8 cellular contexts compared by ENCODE assay signal in genomic region chr10:31602541-31603244, GRCh38.
DNase-seq lines count a peak whose midpoint lies in the region; ATAC-seq and TF ChIP-seq lines count a peak whose summit lies in the region.

No MANE protein-coding gene starts in this region.

- peak overlapping the region; percentile 2 to 32 for H3K4ac ChIP-seq in mesenchymal stem cell (ENCODE audit: low read depth in 1 of 2, low read length in 2 of 2)

- H3K4me1 ChIP-seq in A673 (ENCODE audit: insufficient read depth, low read length, poor library complexity, severe bottlenecking) = peaks cover 13% of the 10 kb centered on the region
- H3K4me1 ChIP-seq in mesenchymal stem cell (ENCODE audit: control insufficient read depth, insufficient read depth, low read depth, low read length) = peaks cover 11% of the 10 kb centered on the region
- H3K4me1 ChIP-seq in thymus (ENCODE audit: control insufficient read depth, insufficient read depth, low read length) = peaks cover 7% of the 10 kb centered on the region

- POLR2A ChIA-PET in A673 (lab: Charles Lee; ENCODE audit: low non-redundant PET) = interaction anchor here (0.7 to 0.8 kb wide), 2 partner anchors 20 to 42 kb away, joined by 3 to 10 read pairs; no protein-coding TSS in a partner anchor

- peaks cover 3% of the 10 kb centered on the region for H3K36me3 Mint-ChIP-seq in endothelial cell (ENCODE audit: low read depth, unreplicated experiment)

- peak overlapping the region; percentile 98 for H3K9ac ChIP-seq in mesenchymal stem cell (ENCODE audit: low read length)

- H2BK12ac ChIP-seq in mesenchymal stem cell (ENCODE audit: low read length in 2 of 2) = peak overlapping the region; percentile 3 to 85

- peak overlapping the region; percentile 67 for H4K91ac ChIP-seq in mesenchymal stem cell (ENCODE audit: low read length)

- H3K27ac ChIP-seq in A673 (ENCODE audit: low read depth, low read length, poor library complexity, severe bottlenecking) (peak overlapping the region; percentile 69), mesenchymal stem cell (ENCODE audit: low read length, poor library complexity, severe bottlenecking) (no peak overlapping the region), thymus (ENCODE audit: low read depth) (peak overlapping the region; percentile 71)

- no TSS peak for BruUV-seq in A673 (replicated peaks; lab: Mats Ljungman, UMichigan)

- H3K27me3 Mint-ChIP-seq in endothelial cell (ENCODE audit: unreplicated experiment) = peaks cover 8% of the 10 kb centered on the region

- H3K27me3 ChIP-seq in A673 (replicated peaks; ENCODE audit: insufficient read depth, low read depth, low read length, poor library complexity) (no peaks in the 10 kb centered on the region), mesenchymal stem cell (ENCODE audit: control insufficient read depth in 1 of 2, insufficient read depth in 1 of 2, low read length in 2 of 2) (peaks cover 0 to 11% of the 10 kb centered on the region in 2 experiments), thymus (ENCODE audit: control insufficient read depth, insufficient read depth) (no peaks in the 10 kb centered on the region)

- DNase-seq in A673 (ENCODE audit: low spot score) = peak; percentile 44
- DNase-seq in GM04503 (ENCODE audit: low read depth) = peak; percentile 47
- peak; percentile 45 to 83 for DNase-seq in SHP77 (lab: John Stamatoyannopoulos, UW)
- DNase-seq in endothelial cell (ENCODE audit: low spot score) = peak; percentile 27
- DNase-seq in mesenchymal stem cell = peak; percentile 75

- H3K4me1 Mint-ChIP-seq in endothelial cell (ENCODE audit: unreplicated experiment) = peaks cover 9% of the 10 kb centered on the region

- peak overlapping the region; percentile 62 for H3K4me3 ChIP-seq in A673 (ENCODE audit: low read depth, low read length, poor library complexity, severe bottlenecking)
- peak overlapping the region; percentile 76 to 83 for H3K4me3 ChIP-seq in mesenchymal stem cell (ENCODE audit: insufficient read depth in 1 of 2, low read depth in 1 of 2, low read length in 2 of 2)
- H3K4me3 ChIP-seq in thymus (ENCODE audit: low read length) = peak overlapping the region; percentile 44

- WGBS in mesenchymal stem cell = 14% methylated on average over 23 of the region's 23 CpGs
- whole genome bisulfite sequencing in thymus = 54% methylated on average over 23 of the region's 23 CpGs

- H2BK120ac ChIP-seq in mesenchymal stem cell (ENCODE audit: low read depth, low read length) = peak overlapping the region; percentile 69

- H3K18ac ChIP-seq in mesenchymal stem cell (ENCODE audit: low read depth in 1 of 2, low read length in 2 of 2) = peak overlapping the region; percentile 65 to 95

- peak overlapping the region in 1 of 2 experiments; percentile 53 for H3K14ac ChIP-seq in mesenchymal stem cell (ENCODE audit: low read length in 2 of 2)

- no peaks in the 10 kb centered on the region for H3K79me1 ChIP-seq in mesenchymal stem cell (replicated peaks; ENCODE audit: low read length, poor library complexity, severe bottlenecking)

- H2AFZ ChIP-seq in mesenchymal stem cell (ENCODE audit: low read depth, low read length) = peak overlapping the region; percentile 30

- H2BK5ac ChIP-seq in mesenchymal stem cell (ENCODE audit: low read depth, low read length, poor library complexity, severe bottlenecking) = no peak overlapping the region

- H3K9me3 ChIP-seq in A673 (ENCODE audit: low read depth, low read length, poor library complexity, severe bottlenecking) = no peaks in the 10 kb centered on the region
- no peaks in the 10 kb centered on the region for H3K9me3 ChIP-seq in mesenchymal stem cell (ENCODE audit: control insufficient read depth, low read length)
- no peaks in the 10 kb centered on the region for H3K9me3 ChIP-seq in thymus (ENCODE audit: control insufficient read depth)

- H2BK15ac ChIP-seq in mesenchymal stem cell (ENCODE audit: low read depth, poor library complexity, severe bottlenecking) = peak overlapping the region; percentile 98

- H3K36me3 ChIP-seq in A673 (ENCODE audit: insufficient read depth, low read length, poor library complexity, severe bottlenecking) = no peaks in the 10 kb centered on the region
- H3K36me3 ChIP-seq in mesenchymal stem cell (ENCODE audit: control insufficient read depth in 1 of 2, insufficient read depth in 2 of 2, low read depth in 1 of 2, low read length in 2 of 2) = no peaks in the 10 kb centered on the region
- no peaks in the 10 kb centered on the region for H3K36me3 ChIP-seq in thymus (ENCODE audit: control insufficient read depth, insufficient read depth)

- peak overlapping the region in 1 of 2 experiments; percentile 47 for H3K23ac ChIP-seq in mesenchymal stem cell (ENCODE audit: low read length in 2 of 2)

- TF ChIP-seq CTCF in A673 (conservative IDR thresholded peaks at IDR 0.05; ENCODE audit: low read depth, low read length) = no peak
- TF ChIP-seq CTCF in endothelial cell (IDR thresholded peaks at IDR 0.05; ENCODE audit: unreplicated experiment) = no peak

- H3K4me3 Mint-ChIP-seq in endothelial cell (ENCODE audit: unreplicated experiment) = peak overlapping the region; percentile 85

- H4K8ac ChIP-seq in mesenchymal stem cell (ENCODE audit: low read length) = peak overlapping the region; percentile 83

- ATAC-seq in HG03097 (IDR thresholded peaks at IDR 0.05; ENCODE audit: low FRiP score, unreplicated experiment) (no peak), HG02571 (IDR thresholded peaks at IDR 0.05; ENCODE audit: unreplicated experiment) (no peak)

- intact Hi-C loops in A673 (cut with micrococcal nuclease; ENCODE audit: unreplicated experiment) = loop anchor here (5.0 kb wide), 1 partner anchor 160 kb away; no protein-coding TSS in a partner anchor

- CTCF ChIA-PET in A673 (lab: Charles Lee) = interaction anchor here (0.5 kb wide), 1 partner anchor 175 kb away, joined by 7 read pairs; no protein-coding TSS in a partner anchor

- no peak overlapping the region for H2AK5ac ChIP-seq in mesenchymal stem cell (ENCODE audit: low read length, severe bottlenecking)

- peak overlapping the region; percentile 58 for H3K27ac Mint-ChIP-seq in endothelial cell (ENCODE audit: unreplicated experiment)

- H3K9me3 Mint-ChIP-seq in endothelial cell (ENCODE audit: unreplicated experiment) = no peaks in the 10 kb centered on the region

- H3K4me2 ChIP-seq in mesenchymal stem cell (ENCODE audit: low read length, poor library complexity, severe bottlenecking) = peak overlapping the region; percentile 92
